In genomic region chr14:81466854-81467253, GRCh38 we compare ENCODE assay signal across 22 cellular contexts.
"Had no signal": no experiment of that assay in that cellular context is flagged by ENCODE, and none has a peak within 500 bp of the region (broad histone marks: within the 10 kb centered on the region; RNA-seq: fewer than 3 reads in every experiment).

No MANE protein-coding gene starts in this region.

- FAIRE-seq: endometrium, kidney had no signal

- DNase-seq: colonic mucosa; cortex of kidney; effector CD8-positive, alpha-beta T cell; effector memory CD8-positive, alpha-beta T cell; endodermal cell; erythroblast; esophagus squamous epithelium; foreskin fibroblast; foreskin melanocyte; gastrocnemius medialis; glutamatergic neuron; heart right ventricle; hippocampal formation; islet precursor cell; kidney; kidney glomerular epithelial cell; left colon; left ventricle myocardium inferior; mammary epithelial cell; mesendoderm; midbrain had no signal
